ENCODE assay signal across 8 cellular contexts in genomic region chr1:186680031-186681012, GRCh38. TPM values are rescaled to one million over a fixed set of nuclear protein-coding genes. Genes with fewer than 3 reads are reported as not detected.
A peak's percentile ranks its signal among the peaks of the same experiment; 100 is the strongest.
DNase-seq lines count a peak whose midpoint lies in the region; ATAC-seq and TF ChIP-seq lines count a peak whose summit lies in the region.

PTGS2 (minus strand) TSS chr1:186680423; CDS start chr1:186680290, 133 bp downstream.

- intact Hi-C loops in CD4-positive, alpha-beta T cell (cut with DNase I, micrococcal nuclease) = no loop called here

- H3K4me1 ChIP-seq in NT2/D1 (ENCODE audit: insufficient read depth, insufficient read length) (no peaks in the 10 kb centered on the region), neutrophil (ENCODE audit: control insufficient read depth in 1 of 2, insufficient read depth in 1 of 2, low read depth in 1 of 2, low read length in 1 of 2) (peaks cover 45 to 55% of the 10 kb centered on the region in 2 experiments), upper lobe of left lung (peaks cover 0 to 9% (median 2%) of the 10 kb centered on the region in 4 donors)

- no peak within 1 kb of the TSS for H3K27ac ChIP-seq in CD4-positive, alpha-beta T cell (ENCODE audit: low read depth, low read length)
- H3K27ac ChIP-seq in neutrophil (peak within 1 kb of the TSS; percentile 96), upper lobe of left lung (peak within 1 kb of the TSS; percentile 82 to 91 (median 88))

- no peak within 1 kb of the TSS for H3K27ac Mint-ChIP-seq in CD4-positive, alpha-beta T cell
- no peak within 1 kb of the TSS for H3K27ac Mint-ChIP-seq in activated naive CD4-positive, alpha-beta T cell treated with anti-CD3 and anti-CD28 coated beads, Interleukin-2, amount 50 U/mL, for 72 hours
- peak within 1 kb of the TSS; percentile 67 for H3K27ac Mint-ChIP-seq in glutamatergic neuron (ENCODE audit: unreplicated experiment)

- H3K36me3 ChIP-seq in NT2/D1 (ENCODE audit: insufficient read depth, insufficient read length, low read length) (no peaks in the 10 kb centered on the region), neutrophil (peaks cover 41% of the 10 kb centered on the region), upper lobe of left lung (peaks cover 0 to 26% (median 2%) of the 10 kb centered on the region in 4 donors)

- peaks cover 35% of the 10 kb centered on the region for H3K27me3 ChIP-seq in CD4-positive, alpha-beta T cell (ENCODE audit: control insufficient read depth, insufficient read depth, low read length)
- H3K27me3 ChIP-seq in NT2/D1 (ENCODE audit: insufficient read depth, insufficient read length) (peaks cover 21% of the 10 kb centered on the region), neutrophil (no peaks in the 10 kb centered on the region), upper lobe of left lung (no peaks in the 10 kb centered on the region)

- H3K36me3 Mint-ChIP-seq in CD4-positive, alpha-beta T cell (ENCODE audit: low read depth) = no peaks in the 10 kb centered on the region
- no peaks in the 10 kb centered on the region for H3K36me3 Mint-ChIP-seq in activated naive CD4-positive, alpha-beta T cell treated with anti-CD3 and anti-CD28 coated beads, Interleukin-2, amount 50 U/mL, for 72 hours
- no peaks in the 10 kb centered on the region for H3K36me3 Mint-ChIP-seq in glutamatergic neuron (ENCODE audit: unreplicated experiment)

- peak; percentile 65 for ATAC-seq in CD4-positive, alpha-beta T cell (ENCODE audit: poor library complexity)
- ATAC-seq in GM19395 (IDR thresholded peaks at IDR 0.05; ENCODE audit: unreplicated experiment) (peak; percentile 97), HG03469 (IDR thresholded peaks at IDR 0.05; ENCODE audit: unreplicated experiment) (peak; percentile 68), upper lobe of left lung (ENCODE audit: low FRiP score in 2 of 2) (peak; percentile 98)
- ATAC-seq in activated naive CD4-positive, alpha-beta T cell treated with anti-CD3 and anti-CD28 coated beads, Interleukin-2, amount 50 U/mL, for 72 hours = peak; percentile 92 to 98

- POLR2A ChIA-PET in CD4-positive, alpha-beta T cell (lab: Charles Lee) = no interaction called here

- peak within 1 kb of the TSS; percentile 82 for H3K9ac ChIP-seq in NT2/D1 (ENCODE audit: insufficient read length, low read depth)

- H3K4me3 Mint-ChIP-seq in CD4-positive, alpha-beta T cell = peak within 1 kb of the TSS; percentile 59
- peak within 1 kb of the TSS; percentile 93 for H3K4me3 Mint-ChIP-seq in glutamatergic neuron (ENCODE audit: unreplicated experiment)

- no peaks in the 10 kb centered on the region for H3K9me3 ChIP-seq in CD4-positive, alpha-beta T cell (ENCODE audit: control insufficient read depth, low read length)
- H3K9me3 ChIP-seq in NT2/D1 (ENCODE audit: insufficient read depth, low read length) (no peaks in the 10 kb centered on the region), neutrophil (no peaks in the 10 kb centered on the region), upper lobe of left lung (no peaks in the 10 kb centered on the region)

- peak in 3 of 10 experiments; percentile 1 to 30 (median 3) for DNase-seq in CD4-positive, alpha-beta T cell
- DNase-seq in NT2/D1 (ENCODE audit: low read depth, low spot score) = peak; percentile 90
- DNase-seq in activated naive CD4-positive, alpha-beta T cell treated with anti-CD3 and anti-CD28 coated beads, Interleukin-2, amount 50 U/mL, for 72 hours (ENCODE audit: low spot score in 2 of 2) = peak; percentile 44 to 54
- peak; percentile 79 for DNase-seq in glutamatergic neuron
- DNase-seq in upper lobe of left lung = peak; percentile 91 to 94

- peak in 3 of 4 donors; percentile 54 to 88 (median 83) for TF ChIP-seq POLR2A in upper lobe of left lung (IDR thresholded peaks at IDR 0.05)

- peaks cover 71% of the 10 kb centered on the region for H3K27me3 Mint-ChIP-seq in CD4-positive, alpha-beta T cell
- H3K27me3 Mint-ChIP-seq in glutamatergic neuron (ENCODE audit: unreplicated experiment) = peaks cover 4% of the 10 kb centered on the region

- no peaks in the 10 kb centered on the region for H3K9me3 Mint-ChIP-seq in CD4-positive, alpha-beta T cell
- H3K9me3 Mint-ChIP-seq in activated naive CD4-positive, alpha-beta T cell treated with anti-CD3 and anti-CD28 coated beads, Interleukin-2, amount 50 U/mL, for 72 hours = no peaks in the 10 kb centered on the region
- peaks cover 1% of the 10 kb centered on the region for H3K9me3 Mint-ChIP-seq in glutamatergic neuron (ENCODE audit: unreplicated experiment)

- TF ChIP-seq EP300 in upper lobe of left lung (IDR thresholded peaks at IDR 0.05) = peak in 1 of 4 donors; percentile 27

- TF ChIP-seq CTCF in CD4-positive, alpha-beta T cell (IDR thresholded peaks at IDR 0.05) = no peak
- TF ChIP-seq CTCF in glutamatergic neuron (IDR thresholded peaks at IDR 0.05; ENCODE audit: partially characterized antibody, unreplicated experiment) (no peak), neutrophil (IDR thresholded peaks at IDR 0.05) (peak; percentile 79), upper lobe of left lung (IDR thresholded peaks at IDR 0.05) (peak in 5 of 6 experiments; percentile 16 to 56 (median 39))

- H3K4me1 Mint-ChIP-seq in CD4-positive, alpha-beta T cell (ENCODE audit: low read depth) = peaks cover 11% of the 10 kb centered on the region
- H3K4me1 Mint-ChIP-seq in glutamatergic neuron (ENCODE audit: low read depth, unreplicated experiment) = no peaks in the 10 kb centered on the region

- peak within 1 kb of the TSS; percentile 66 for H3K4me3 ChIP-seq in NT2/D1 (ENCODE audit: insufficient read length, low read depth)
- H3K4me3 ChIP-seq in neutrophil (ENCODE audit: low read depth in 1 of 2, low read length in 1 of 2) = peak within 1 kb of the TSS; percentile 87 to 89
- H3K4me3 ChIP-seq in upper lobe of left lung = peak within 1 kb of the TSS; percentile 43 to 60 (median 56)

- CTCF ChIA-PET in CD4-positive, alpha-beta T cell (lab: Charles Lee) = no interaction called here

- 2 to 3% methylated on average over 44 to 65 of the region's 66 CpGs for WGBS in upper lobe of left lung, 2 donors

RNA-seq across cellular contexts. Expression of gene PTGS2, which starts in this region (rescaled TPM):
- under 1 TPM; 0.61 to 0.88 TPM for total RNA-seq in CD4-positive, alpha-beta T cell
- total RNA-seq in activated naive CD4-positive, alpha-beta T cell treated with anti-CD3 and anti-CD28 coated beads, Interleukin-2, amount 50 U/mL, for 72 hours = under 1 TPM; 0.41 TPM
- total RNA-seq in glutamatergic neuron (ENCODE audit: unreplicated experiment) (not detected), upper lobe of left lung (10 to 100 TPM in 5 of 6 donors, 1 to 10 TPM in 1; 5.3 to 34.3 (median 25.1) TPM)

Comparison
In these comparisons a context has a peak if more than half of its experiments do, and no peak if none do; other contexts are left out.
1. Peak in ATAC-seq in CD4-positive, alpha-beta T cell; RNA of the gene not detected or under 1 TPM.
2. Peak in DNase-seq and ATAC-seq in activated naive CD4-positive, alpha-beta T cell treated with anti-CD3 and anti-CD28 coated beads, Interleukin-2, amount 50 U/mL, for 72 hours; RNA of the gene not detected or under 1 TPM.
3. Peak in DNase-seq in glutamatergic neuron; RNA of the gene not detected or under 1 TPM.
4. CTCF ChIP-seq: peak in neutrophil (single experiment) and upper lobe of left lung (5 of 6); none in CD4-positive, alpha-beta T cell (single experiment) and glutamatergic neuron (single experiment).
5. Peak in every context shown above with its lines, with median percentiles within 50 percentile points of each other: ATAC-seq and H3K4me3 ChIP-seq.